Comparison of ENCODE assay signal across 16 cellular contexts in genomic region chr2:165197346-165197745, GRCh38. TPM values are rescaled to one million over a fixed set of nuclear protein-coding genes. Genes with fewer than 3 reads are reported as not detected.
DNase-seq lines count a peak whose midpoint lies in the region; ATAC-seq, FAIRE-seq and TF ChIP-seq lines count a peak whose summit lies in the region.
"Had no signal": no experiment of that assay in that cellular context is flagged by ENCODE, and none has a peak within 500 bp of the region (broad histone marks: within the 10 kb centered on the region; RNA-seq: fewer than 3 reads in every experiment).

No MANE protein-coding gene starts in this region.

- no peak for TF ChIP-seq POLR2A in transverse colon (IDR thresholded peaks at IDR 0.05)

- H3K4me3 Mint-ChIP-seq in GM23338: no peak overlapping the region
- no peak overlapping the region for H3K4me3 Mint-ChIP-seq in endodermal cell
- H3K4me3 Mint-ChIP-seq: T-cell had no signal

- peak; percentile 58 for DNase-seq in ACHN
- DNase-seq in GM23338 (ENCODE audit: low spot score): no peak
- DNase-seq in NCI-H748 treated with DMSO at 0.1 percent for 48 hours (lab: John Stamatoyannopoulos, UW): peak; percentile 77
- DNase-seq in endodermal cell: no peak
- DNase-seq in D721Med (ENCODE audit: insufficient read length, low spot score): no peak
- no peak for DNase-seq in LoVo (ENCODE audit: low spot score)
- no peak for DNase-seq in transverse colon
- DNase-seq: NCI-H1694, NCI-H2171 treated with DMSO at 0.1 percent for 48 hours, T-cell had no signal

- H3K9me3 Mint-ChIP-seq in GM23338 (no peaks in the 10 kb centered on the region), endodermal cell (no peaks in the 10 kb centered on the region)
- H3K9me3 Mint-ChIP-seq: T-cell had no signal

- no peaks in the 10 kb centered on the region for H4K20me1 ChIP-seq in GM23338 (replicated peaks; ENCODE audit: insufficient read depth)

- ATAC-seq in GM23338: no peak
- ATAC-seq in GM21528 (IDR thresholded peaks at IDR 0.05; ENCODE audit: low FRiP score, unreplicated experiment): no peak
- ATAC-seq: Panc1, Right ventricle myocardium inferior, T-cell had no signal

- FAIRE-seq in D721Med (lab: Jason Lieb, UNC): no peak
- FAIRE-seq: A204.1 had no signal

- H3K4me3 ChIP-seq in GM23338 (no peak overlapping the region), endodermal cell (ENCODE audit: low read length) (no peak overlapping the region), transverse colon (no peak overlapping the region)
- H3K4me3 ChIP-seq: HAP-1, SK-N-MC had no signal

- intact Hi-C loops in transverse colon (cut with DNase I; ENCODE audit: low total_unique reads): no loop called here

- no peaks in the 10 kb centered on the region; the same call in 1 of the 2 replicates for H3K9me2 ChIP-seq in GM23338 (ENCODE audit: insufficient read depth)

- no peak for TF ChIP-seq EP300 in transverse colon (IDR thresholded peaks at IDR 0.05; ENCODE audit: low read depth)

- H3K4me1 ChIP-seq in GM23338 (ENCODE audit: insufficient read depth): no peaks in the 10 kb centered on the region
- no peaks in the 10 kb centered on the region for H3K4me1 ChIP-seq in endodermal cell (ENCODE audit: control insufficient read depth, insufficient read depth, low read length)
- H3K4me1 ChIP-seq in transverse colon: no peaks in the 10 kb centered on the region
- H3K4me1 ChIP-seq: HAP-1 had no signal

- H3K27ac ChIP-seq in GM23338 (ENCODE audit: low read depth): no peak overlapping the region
- H3K27ac ChIP-seq in endodermal cell (ENCODE audit: low read depth, low read length): no peak overlapping the region
- H3K27ac ChIP-seq in transverse colon: no peak overlapping the region
- H3K27ac ChIP-seq: SK-N-MC had no signal

- H3K36me3 ChIP-seq in GM23338 (ENCODE audit: insufficient read depth): no peaks in the 10 kb centered on the region
- H3K36me3 ChIP-seq in endodermal cell (ENCODE audit: control insufficient read depth, insufficient read depth, low read length): no peaks in the 10 kb centered on the region
- no peaks in the 10 kb centered on the region for H3K36me3 ChIP-seq in transverse colon
- H3K36me3 ChIP-seq: HAP-1 had no signal

- H3K4me1 Mint-ChIP-seq in GM23338 (peaks cover 14% of the 10 kb centered on the region), endodermal cell (peaks cover 6% of the 10 kb centered on the region)
- H3K4me1 Mint-ChIP-seq: T-cell had no signal

- in situ Hi-C loops in ACHN (cut with HindIII; ENCODE audit: low pct_ligation_motif_present, low pct_unique_long_range_greater_than_20kb, low sequenced_read_pairs) (no loop called here), transverse colon (cut with MboI; ENCODE audit: low pct_ligation_motif_present in 1 of 4, low pct_unique_long_range_greater_than_20kb in 1 of 4, low sequenced_read_pairs in 3 of 4) (loop anchor here in 1 of 4 donors (25.0 kb wide), 1 partner anchor 460 kb away; no protein-coding TSS in a partner anchor)

- H3K9me3 ChIP-seq in endodermal cell (ENCODE audit: control insufficient read depth, low read length) (no peaks in the 10 kb centered on the region), transverse colon (no peaks in the 10 kb centered on the region)
- H3K9me3 ChIP-seq: HAP-1 had no signal

- H3K9ac ChIP-seq in endodermal cell (ENCODE audit: extremely low read depth, low read length, poor library complexity, severe bottlenecking): no peak overlapping the region

- TF ChIP-seq CTCF in GM23338 (conservative IDR thresholded peaks at IDR 0.05; ENCODE audit: low read depth in 2 of 2): no peak
- no peak for TF ChIP-seq CTCF in endodermal cell (conservative IDR thresholded peaks at IDR 0.05)
- TF ChIP-seq CTCF in D721Med (IDR thresholded peaks at IDR 0.05; ENCODE audit: insufficient read depth, missing control alignments): no peak
- TF ChIP-seq CTCF in transverse colon (IDR thresholded peaks at IDR 0.05): no peak

- no peak overlapping the region for H2AFZ ChIP-seq in GM23338

- H3K79me2 ChIP-seq in GM23338 (replicated peaks; ENCODE audit: insufficient read depth): no peaks in the 10 kb centered on the region

- H3K27me3 Mint-ChIP-seq in GM23338 (ENCODE audit: insufficient read depth, low read depth, poor library complexity): no peaks in the 10 kb centered on the region
- H3K27me3 Mint-ChIP-seq in endodermal cell (ENCODE audit: insufficient read depth): no peaks in the 10 kb centered on the region
- H3K27me3 Mint-ChIP-seq: T-cell had no signal

- H3F3A ChIP-seq in GM23338 (replicated peaks; ENCODE audit: low read depth): no peaks in the 10 kb centered on the region

- 88% methylated on average over 1 of the region's 1 CpG; no CpG with 5 or more reads in 1 of the 2 experiments for WGBS in endodermal cell (ENCODE audit: insufficient coverage in 1 of 2, insufficient read length in 1 of 2), 2 experiments
- 80 to 86% methylated on average over 1 of the region's 1 CpG for WGBS in transverse colon (ENCODE audit: low coverage in 1 of 2), 2 donors

- no peaks in the 10 kb centered on the region for H3K36me3 Mint-ChIP-seq in GM23338 (ENCODE audit: low read depth)
- no peaks in the 10 kb centered on the region for H3K36me3 Mint-ChIP-seq in endodermal cell (ENCODE audit: low read depth)
- H3K36me3 Mint-ChIP-seq: T-cell had no signal

- H3K27ac Mint-ChIP-seq in GM23338 (peak overlapping the region; percentile 46), endodermal cell (peak overlapping the region; percentile 22)
- H3K27ac Mint-ChIP-seq: T-cell had no signal

- H3K27me3 ChIP-seq in GM23338 (ENCODE audit: insufficient read depth): no peaks in the 10 kb centered on the region
- H3K27me3 ChIP-seq in endodermal cell (ENCODE audit: control insufficient read depth, insufficient read depth, low read length, poor library complexity, severe bottlenecking): no peaks in the 10 kb centered on the region
- H3K27me3 ChIP-seq in transverse colon: no peaks in the 10 kb centered on the region

- H3K4me2 ChIP-seq in GM23338: no peak overlapping the region

TF ChIP-seq in GM23338, 12 proteins besides CTCF, POLR2A, EP300 and RAD21 (continues in another document):
- TF ChIP-seq EZH2phosphoT487 (IDR thresholded peaks at IDR 0.05; ENCODE audit: unreplicated experiment) (no peak), CREB1 (CRISPR knock-in tag; IDR thresholded peaks at IDR 0.05; ENCODE audit: low read depth) (no peak), POLR2AphosphoS5 (IDR thresholded peaks at IDR 0.05; ENCODE audit: low read depth) (no peak), ETS1 (IDR thresholded peaks at IDR 0.05) (no peak), STAT1 (IDR thresholded peaks at IDR 0.05; ENCODE audit: unreplicated experiment) (no peak), EZH2 (IDR thresholded peaks at IDR 0.05; ENCODE audit: low read depth, unreplicated experiment) (no peak), REST (IDR thresholded peaks at IDR 0.05; ENCODE audit: unreplicated experiment) (no peak), ZNF331 (CRISPR knock-in tag; IDR thresholded peaks at IDR 0.05; ENCODE audit: low read depth) (no peak), ZNF114 (CRISPR knock-in tag; IDR thresholded peaks at IDR 0.05) (no peak)

RNA-seq across cellular contexts. Expression of gene SCN3A, which starts 6.5 kb away (rescaled TPM):
- 0.66 TPM in 1 of 2 replicates, not detected in the other for total RNA-seq in GM23338 (2014; rRNA removed; shearing (Covaris generic))
- not detected in 2 replicates for polyA plus RNA-seq in GM23338 (2016; fragmentation: Nextera tagmentation; extraction: Ambion mirVana)
- total RNA-seq in endodermal cell: under 1 TPM; 0.09 to 0.24 TPM
- 8.5 TPM for polyA plus RNA-seq in endodermal cell (2013, experiment 1 of 2)
- polyA plus RNA-seq in endodermal cell (2013, experiment 2 of 2): 8.1 TPM
- total RNA-seq in transverse colon: 1 to 10 TPM in 2 of 4 donors, under 1 TPM in 2; 0.60 to 2.5 (median 1.4) TPM

RNA-seq across cellular contexts. Expression of gene SCN2A, which starts 41.9 kb away (rescaled TPM):
- total RNA-seq in GM23338 (2014; rRNA removed; shearing (Covaris generic)): 0.52 and 0.82 TPM in 2 replicates
- polyA plus RNA-seq in GM23338 (2016; fragmentation: Nextera tagmentation; extraction: Ambion mirVana): 0.45 and 0.52 TPM in 2 replicates
- total RNA-seq in endodermal cell (under 1 TPM; 0.15 to 0.20 TPM), transverse colon (under 1 TPM in 2 of 4 donors, not detected in 2; 0.14 to 0.32 TPM)
- 0.18 TPM for polyA plus RNA-seq in endodermal cell (2013, experiment 1 of 2)
- 0.12 TPM for polyA plus RNA-seq in endodermal cell (2013, experiment 2 of 2)
- total RNA-seq: T-cell had no signal

Comparison
In these comparisons a context has a peak if more than half of its experiments do, and no peak if none do; other contexts are left out.
1. DNase-seq: peak in ACHN (single experiment) and NCI-H748 treated with DMSO at 0.1 percent for 48 hours (single experiment); none in GM23338 (single experiment), endodermal cell (single experiment), D721Med (single experiment), LoVo (single experiment) and transverse colon (single experiment).